In genomic region chr1:38528600-38528999, GRCh38 we compare ENCODE assay signal across 18 cellular contexts.
DNase-seq lines count a peak whose midpoint lies in the region; ATAC-seq and TF ChIP-seq lines count a peak whose summit lies in the region.
"Had no signal": no experiment of that assay in that cellular context is flagged by ENCODE, and none has a peak within 500 bp of the region (broad histone marks: within the 10 kb centered on the region; RNA-seq: fewer than 3 reads in every experiment).

No MANE protein-coding gene starts in this region.

- TF ChIP-seq CTCF in WERI-Rb-1 (IDR thresholded peaks at IDR 0.05; ENCODE audit: low read depth, low read length) (0 out of 2 replicates have a peak, but pooled peaks have one; percentile 0), left lung (IDR thresholded peaks at IDR 0.05) (no peak), gastroesophageal sphincter (IDR thresholded peaks at IDR 0.05) (no peak)

- peaks cover 26% of the 10 kb centered on the region for H3K4me1 Mint-ChIP-seq in activated naive CD8-positive, alpha-beta T cell treated with anti-CD3 and anti-CD28 coated beads for 36 hours
- peaks cover 29% of the 10 kb centered on the region for H3K4me1 Mint-ChIP-seq in activated naive CD8-positive, alpha-beta T cell treated with anti-CD3 and anti-CD28 coated beads, Interleukin-2, amount 50 U/mL, for 24 hours

- H3K4me3 Mint-ChIP-seq in activated naive CD8-positive, alpha-beta T cell treated with anti-CD3 and anti-CD28 coated beads for 36 hours: no peak overlapping the region
- H3K4me3 Mint-ChIP-seq in activated naive CD8-positive, alpha-beta T cell treated with anti-CD3 and anti-CD28 coated beads, Interleukin-2, amount 50 U/mL, for 24 hours: no peak overlapping the region
- H3K4me3 Mint-ChIP-seq: CD4-positive, alpha-beta T cell had no signal

- intact Hi-C loops in left lung (cut with DNase I): no loop called here
- intact Hi-C loops in aorta (cut with DNase I): no loop called here

- DNase-seq in activated naive CD8-positive, alpha-beta T cell treated with anti-CD3 and anti-CD28 coated beads for 36 hours: no peak
- no peak for DNase-seq in activated naive CD8-positive, alpha-beta T cell treated with anti-CD3 and anti-CD28 coated beads, Interleukin-2, amount 50 U/mL, for 24 hours
- no peak for DNase-seq in WERI-Rb-1
- no peak for DNase-seq in left lung
- DNase-seq in aorta: no peak
- DNase-seq in iPS-NIHi7 (ENCODE audit: extremely low spot score): no peak
- DNase-seq: Calu3; CD4-positive, alpha-beta T cell; DMS53; Kasumi-1; MG63; NCI-H1417 treated with DMSO at 0.1 percent for 48 hours; NCI-H187; NCI-H446; NCI-H526; Peyer's patch had no signal

- H3K36me3 ChIP-seq in WERI-Rb-1 (no peaks in the 10 kb centered on the region), left lung (no peaks in the 10 kb centered on the region), aorta (ENCODE audit: control insufficient read depth in 1 of 2, insufficient read depth in 2 of 2, low read length in 1 of 2) (no peaks in the 10 kb centered on the region), gastroesophageal sphincter (no peaks in the 10 kb centered on the region)
- H3K36me3 ChIP-seq: BLaER1, MG63, Peyer's patch had no signal

- H3K4me3 ChIP-seq in WERI-Rb-1 (ENCODE audit: low read depth, low read length): no peak overlapping the region
- no peak overlapping the region for H3K4me3 ChIP-seq in left lung
- no peak overlapping the region for H3K4me3 ChIP-seq in aorta (ENCODE audit: low read length in 2 of 2)
- H3K4me3 ChIP-seq in gastroesophageal sphincter: no peak overlapping the region
- H3K4me3 ChIP-seq: BLaER1, MG63, Peyer's patch had no signal

- H3K27me3 Mint-ChIP-seq in activated naive CD8-positive, alpha-beta T cell treated with anti-CD3 and anti-CD28 coated beads for 36 hours: peaks cover 24% of the 10 kb centered on the region
- peaks cover 5% of the 10 kb centered on the region for H3K27me3 Mint-ChIP-seq in activated naive CD8-positive, alpha-beta T cell treated with anti-CD3 and anti-CD28 coated beads, Interleukin-2, amount 50 U/mL, for 24 hours

- H3K36me3 Mint-ChIP-seq in activated naive CD8-positive, alpha-beta T cell treated with anti-CD3 and anti-CD28 coated beads for 36 hours: no peaks in the 10 kb centered on the region
- H3K36me3 Mint-ChIP-seq in activated naive CD8-positive, alpha-beta T cell treated with anti-CD3 and anti-CD28 coated beads, Interleukin-2, amount 50 U/mL, for 24 hours (ENCODE audit: low read depth): no peaks in the 10 kb centered on the region

- no peak for TF ChIP-seq EP300 in gastroesophageal sphincter (IDR thresholded peaks at IDR 0.05)

- no peak for ATAC-seq in activated naive CD8-positive, alpha-beta T cell treated with anti-CD3 and anti-CD28 coated beads, Interleukin-2, amount 50 U/mL, for 24 hours
- ATAC-seq in left lung (peak; percentile 89), aorta (ENCODE audit: low FRiP score) (no peak), gastroesophageal sphincter (no peak)

- no peaks in the 10 kb centered on the region for H3K4me1 ChIP-seq in left lung
- no peaks in the 10 kb centered on the region for H3K4me1 ChIP-seq in aorta (ENCODE audit: control insufficient read depth in 1 of 2, insufficient read depth in 2 of 2, low read length in 2 of 2)
- no peaks in the 10 kb centered on the region for H3K4me1 ChIP-seq in gastroesophageal sphincter
- H3K4me1 ChIP-seq: Peyer's patch had no signal

- peak overlapping the region; percentile 52 for H3K27ac Mint-ChIP-seq in activated naive CD8-positive, alpha-beta T cell treated with anti-CD3 and anti-CD28 coated beads for 36 hours
- H3K27ac Mint-ChIP-seq in activated naive CD8-positive, alpha-beta T cell treated with anti-CD3 and anti-CD28 coated beads, Interleukin-2, amount 50 U/mL, for 24 hours: no peak overlapping the region
- H3K27ac Mint-ChIP-seq: CD4-positive, alpha-beta T cell had no signal

- no peak for TF ChIP-seq POLR2A in gastroesophageal sphincter (IDR thresholded peaks at IDR 0.05)

- WGBS in aorta, 2 donors: 30 to 44% methylated on average over 3 of the region's 3 CpGs
- 24 to 35% methylated on average over 2 to 3 of the region's 3 CpGs for WGBS in gastroesophageal sphincter (ENCODE audit: low coverage in 1 of 2), 2 donors

- peaks cover 3% of the 10 kb centered on the region for H3K9me3 Mint-ChIP-seq in activated naive CD8-positive, alpha-beta T cell treated with anti-CD3 and anti-CD28 coated beads for 36 hours
- no peaks in the 10 kb centered on the region for H3K9me3 Mint-ChIP-seq in activated naive CD8-positive, alpha-beta T cell treated with anti-CD3 and anti-CD28 coated beads, Interleukin-2, amount 50 U/mL, for 24 hours
- H3K9me3 Mint-ChIP-seq: CD4-positive, alpha-beta T cell had no signal

- H3K27me3 ChIP-seq in WERI-Rb-1 (ENCODE audit: insufficient read depth, low read depth, severe bottlenecking): no peaks in the 10 kb centered on the region
- H3K27me3 ChIP-seq in left lung: peaks cover 0 to 6% of the 10 kb centered on the region in 2 donors
- peaks cover 0 to 3% of the 10 kb centered on the region in 2 donors for H3K27me3 ChIP-seq in aorta (ENCODE audit: control insufficient read depth in 1 of 2, insufficient read depth in 2 of 2, low read length in 1 of 2)
- H3K27me3 ChIP-seq in gastroesophageal sphincter: peaks cover 48% of the 10 kb centered on the region
- H3K27me3 ChIP-seq: BLaER1, MG63, Peyer's patch had no signal

- H3K9me3 ChIP-seq in WERI-Rb-1 (ENCODE audit: severe bottlenecking) (no peaks in the 10 kb centered on the region), left lung (no peaks in the 10 kb centered on the region), aorta (ENCODE audit: control insufficient read depth, low read length) (no peaks in the 10 kb centered on the region), gastroesophageal sphincter (no peaks in the 10 kb centered on the region)
- H3K9me3 ChIP-seq: BLaER1, MG63, Peyer's patch had no signal

- H3K27ac ChIP-seq in WERI-Rb-1 (no peak overlapping the region), left lung (no peak overlapping the region), aorta (ENCODE audit: low read depth in 1 of 2, low read length in 2 of 2) (no peak overlapping the region), gastroesophageal sphincter (no peak overlapping the region)
- H3K27ac ChIP-seq: BLaER1, Peyer's patch had no signal
